ENCODE assay signal across 2 cellular contexts in the genomic region with DNA sequence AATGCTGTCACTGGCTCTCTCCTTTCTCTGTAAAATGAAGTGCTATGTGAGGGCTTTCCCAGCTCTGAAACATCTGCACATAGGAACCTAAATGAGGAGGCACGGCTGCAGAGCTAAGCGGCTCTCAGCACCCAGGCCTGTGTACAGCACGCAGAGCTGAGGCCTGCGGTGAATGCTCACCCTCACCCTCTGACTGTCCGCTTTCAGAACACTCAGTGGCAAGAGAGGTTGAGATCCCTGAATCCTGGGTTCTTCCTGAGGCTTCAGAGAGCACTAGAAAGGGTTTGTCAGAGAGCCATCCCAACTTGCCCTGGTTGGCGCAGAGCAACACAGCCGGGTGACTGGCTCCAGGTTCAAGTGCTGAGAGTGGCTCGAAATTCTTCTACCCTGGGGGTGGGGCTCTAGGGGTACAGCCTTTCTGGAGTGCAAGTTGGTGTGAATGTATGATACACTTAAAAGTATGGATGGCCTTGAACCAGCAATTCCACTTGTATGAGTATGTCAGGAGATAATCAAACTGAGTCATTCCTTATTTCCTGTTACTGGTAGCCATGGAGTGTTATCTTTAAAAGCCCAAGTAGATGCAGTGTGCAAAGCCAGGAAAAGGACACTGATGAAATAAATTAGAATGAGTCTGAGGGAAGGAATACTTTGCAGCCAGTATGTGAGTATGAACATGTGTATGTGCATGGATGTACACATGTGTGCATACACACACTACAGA.
TF ChIP-seq lines count a peak whose summit lies in the region.

No MANE protein-coding gene starts in this region.

TF ChIP-seq in IMR-90, 13 proteins besides CTCF, POLR2A, EP300 and RAD21:
- no peak for TF ChIP-seq NFE2L2 (IDR thresholded peaks at IDR 0.05; ENCODE audit: low read depth, low read length)
- no peak for TF ChIP-seq RFX5 (IDR thresholded peaks at IDR 0.05; ENCODE audit: low read depth, low read length)
- TF ChIP-seq, protein P1, sequence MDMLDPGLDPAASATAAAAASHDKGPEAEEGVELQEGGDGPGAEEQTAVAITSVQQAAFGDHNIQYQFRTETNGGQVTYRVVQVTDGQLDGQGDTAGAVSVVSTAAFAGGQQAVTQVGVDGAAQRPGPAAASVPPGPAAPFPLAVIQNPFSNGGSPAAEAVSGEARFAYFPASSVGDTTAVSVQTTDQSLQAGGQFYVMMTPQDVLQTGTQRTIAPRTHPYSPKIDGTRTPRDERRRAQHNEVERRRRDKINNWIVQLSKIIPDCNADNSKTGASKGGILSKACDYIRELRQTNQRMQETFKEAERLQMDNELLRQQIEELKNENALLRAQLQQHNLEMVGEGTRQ (IDR thresholded peaks at IDR 0.05; ENCODE audit: low read depth, low read length), result no peak
- TF ChIP-seq SMC3 (IDR thresholded peaks at IDR 0.05; ENCODE audit: low read depth, low read length), result no peak
- TF ChIP-seq CHD1 (IDR thresholded peaks at IDR 0.05; ENCODE audit: low read depth, low read length), result no peak
- TF ChIP-seq CEBPB (IDR thresholded peaks at IDR 0.05; ENCODE audit: low read depth, low read length), result peak; percentile 60; the same call in 1 of the 2 replicates
- peak; percentile 79 for TF ChIP-seq FOS (IDR thresholded peaks at IDR 0.05; ENCODE audit: low read depth, low read length)
- TF ChIP-seq, protein P2, sequence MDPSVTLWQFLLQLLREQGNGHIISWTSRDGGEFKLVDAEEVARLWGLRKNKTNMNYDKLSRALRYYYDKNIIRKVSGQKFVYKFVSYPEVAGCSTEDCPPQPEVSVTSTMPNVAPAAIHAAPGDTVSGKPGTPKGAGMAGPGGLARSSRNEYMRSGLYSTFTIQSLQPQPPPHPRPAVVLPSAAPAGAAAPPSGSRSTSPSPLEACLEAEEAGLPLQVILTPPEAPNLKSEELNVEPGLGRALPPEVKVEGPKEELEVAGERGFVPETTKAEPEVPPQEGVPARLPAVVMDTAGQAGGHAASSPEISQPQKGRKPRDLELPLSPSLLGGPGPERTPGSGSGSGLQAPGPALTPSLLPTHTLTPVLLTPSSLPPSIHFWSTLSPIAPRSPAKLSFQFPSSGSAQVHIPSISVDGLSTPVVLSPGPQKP (IDR thresholded peaks at IDR 0.05; ENCODE audit: borderline replicate concordance, low read depth, low read length), result no peak
- no peak for TF ChIP-seq RCOR1 (IDR thresholded peaks at IDR 0.05; ENCODE audit: insufficient replicate concordance, low read length)
- TF ChIP-seq MAFK (IDR thresholded peaks at IDR 0.05; ENCODE audit: low read depth, low read length), result 0 out of 2 replicates have a peak, but pooled peaks have one; percentile 2
- TF ChIP-seq BHLHE40 (IDR thresholded peaks at IDR 0.05; ENCODE audit: low read depth, low read length), result 0 out of 2 replicates have a peak, but pooled peaks have one; percentile 7

TF ChIP-seq in K562, 482 proteins besides CTCF, POLR2A, EP300 and RAD21:
- TF ChIP-seq HNRNPH1 (optimal IDR thresholded peaks at IDR 0.05; ENCODE audit: low read depth, low read length), result no peak
- peak; percentile 83 for TF ChIP-seq FOSL1 (tag; conservative IDR thresholded peaks at IDR 0.05)
- TF ChIP-seq JUND (IDR thresholded peaks at IDR 0.05; ENCODE audit: borderline replicate concordance, low read depth, low read length), result no peak
- TF ChIP-seq JUND (tag; IDR thresholded peaks at IDR 0.05; ENCODE audit: borderline replicate concordance, low read depth, low read length), result 0 out of 3 replicates have a peak, but pooled peaks have one; percentile 12
TF ChIP-seq in K562: peak in this region for 2.
